In the genomic region with DNA sequence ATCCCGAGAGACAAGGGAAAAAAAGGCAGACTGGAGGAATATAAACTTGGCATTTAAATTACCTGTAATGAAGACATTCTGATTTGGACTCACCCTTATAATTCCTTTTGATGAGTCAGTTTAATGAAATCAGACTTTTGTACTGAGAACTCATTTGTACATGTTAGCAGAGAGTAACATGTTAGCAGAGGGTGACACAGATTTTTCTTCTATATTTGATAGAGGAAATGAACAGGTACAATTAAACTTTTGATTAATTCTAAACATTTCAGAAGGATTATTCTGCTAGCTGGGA, we compare ENCODE assay signal across 11 cellular contexts.
DNase-seq lines count a peak whose midpoint lies in the region; ATAC-seq and TF ChIP-seq lines count a peak whose summit lies in the region.
"Had no signal": no experiment of that assay in that cellular context is flagged by ENCODE, and none has a peak within 500 bp of the region (broad histone marks: within the 10 kb centered on the region; RNA-seq: fewer than 3 reads in every experiment).

No MANE protein-coding gene starts in this region.

- no peaks in the 10 kb centered on the region for H3K9me3 Mint-ChIP-seq in activated CD4-positive, alpha-beta T cell treated with anti-CD3 and anti-CD28 coated beads, Interleukin-2, amount 10 ng/mL, durations not matched to agents 24 days and 14 days
- H3K9me3 Mint-ChIP-seq in stimulated activated naive CD8-positive, alpha-beta T cell treated with anti-CD3 and anti-CD28 coated beads, Interleukin-15, amount 100 ng/mL, for 72 hours, result no peaks in the 10 kb centered on the region
- H3K9me3 Mint-ChIP-seq: brain had no signal

- no peaks in the 10 kb centered on the region for H3K9me3 ChIP-seq in thyroid gland
- H3K9me3 ChIP-seq: upper lobe of left lung had no signal

- H3K36me3 ChIP-seq in thyroid gland, result no peaks in the 10 kb centered on the region
- H3K36me3 ChIP-seq: upper lobe of left lung had no signal

- no peak for ATAC-seq in stimulated activated naive CD8-positive, alpha-beta T cell treated with anti-CD3 and anti-CD28 coated beads, Interleukin-15, amount 100 ng/mL, for 72 hours

- WGBS in thyroid gland, 2 donors, result 76 to 82% methylated on average over 1 of the region's 1 CpG

- peak overlapping the region; percentile 81 for H3K27ac Mint-ChIP-seq in activated CD4-positive, alpha-beta T cell treated with anti-CD3 and anti-CD28 coated beads, Interleukin-2, amount 10 ng/mL, durations not matched to agents 24 days and 14 days
- H3K27ac Mint-ChIP-seq in stimulated activated naive CD8-positive, alpha-beta T cell treated with anti-CD3 and anti-CD28 coated beads, Interleukin-15, amount 100 ng/mL, for 72 hours, result no peak overlapping the region
- H3K27ac Mint-ChIP-seq: endodermal cell had no signal

- H3K4me1 Mint-ChIP-seq in activated CD4-positive, alpha-beta T cell treated with anti-CD3 and anti-CD28 coated beads, Interleukin-2, amount 10 ng/mL, durations not matched to agents 24 days and 14 days, result peaks cover 19% of the 10 kb centered on the region
- peaks cover 19% of the 10 kb centered on the region for H3K4me1 Mint-ChIP-seq in stimulated activated naive CD8-positive, alpha-beta T cell treated with anti-CD3 and anti-CD28 coated beads, Interleukin-15, amount 100 ng/mL, for 72 hours

- H3K4me3 ChIP-seq in thyroid gland (replicated peaks in 1 of 3), result no peak overlapping the region
- H3K4me3 ChIP-seq: upper lobe of left lung had no signal

- no peak for TF ChIP-seq POLR2A in thyroid gland (IDR thresholded peaks at IDR 0.05)

- no peaks in the 10 kb centered on the region for H3K27me3 ChIP-seq in thyroid gland
- H3K27me3 ChIP-seq: upper lobe of left lung had no signal

- H3K4me3 Mint-ChIP-seq in activated CD4-positive, alpha-beta T cell treated with anti-CD3 and anti-CD28 coated beads, Interleukin-2, amount 10 ng/mL, durations not matched to agents 24 days and 14 days, result no peak overlapping the region
- H3K4me3 Mint-ChIP-seq in stimulated activated naive CD8-positive, alpha-beta T cell treated with anti-CD3 and anti-CD28 coated beads, Interleukin-15, amount 100 ng/mL, for 72 hours, result no peak overlapping the region
- H3K4me3 Mint-ChIP-seq: brain, endodermal cell had no signal

- intact Hi-C loops in activated CD4-positive, alpha-beta T cell treated with anti-CD3 and anti-CD28 coated beads, Interleukin-2, amount 10 ng/mL, durations not matched to agents 24 days and 14 days (cut with micrococcal nuclease), result loop anchor here (10.0 kb wide), 1 partner anchor 444 kb away; a partner anchor contains a TSS
- intact Hi-C loops in thyroid gland (cut with DNase I), result no loop called here
- intact Hi-C loops in posterior vena cava (cut with DNase I), result loop anchor here (5.0 to 10.0 kb wide), 2 partner anchors 66 to 344 kb away; no protein-coding TSS in a partner anchor

- no peaks in the 10 kb centered on the region for H3K27me3 Mint-ChIP-seq in activated CD4-positive, alpha-beta T cell treated with anti-CD3 and anti-CD28 coated beads, Interleukin-2, amount 10 ng/mL, durations not matched to agents 24 days and 14 days
- no peaks in the 10 kb centered on the region for H3K27me3 Mint-ChIP-seq in stimulated activated naive CD8-positive, alpha-beta T cell treated with anti-CD3 and anti-CD28 coated beads, Interleukin-15, amount 100 ng/mL, for 72 hours
- H3K27me3 Mint-ChIP-seq: brain had no signal

- peaks cover 26 to 41% of the 10 kb centered on the region in 2 donors for H3K4me1 ChIP-seq in thyroid gland

- H3K27ac ChIP-seq in thyroid gland, result peak overlapping the region; percentile 78 to 90 (median 80)

- peaks cover 2% of the 10 kb centered on the region for H3K36me3 Mint-ChIP-seq in activated CD4-positive, alpha-beta T cell treated with anti-CD3 and anti-CD28 coated beads, Interleukin-2, amount 10 ng/mL, durations not matched to agents 24 days and 14 days (ENCODE audit: low read depth)

- DNase-seq in activated CD4-positive, alpha-beta T cell treated with anti-CD3 and anti-CD28 coated beads, Interleukin-2, amount 10 ng/mL, durations not matched to agents 24 days and 14 days, result no peak
- DNase-seq in activated CD4-positive, alpha-beta T cell treated with anti-CD3 and anti-CD28 coated beads, Interleukin-2, amount 50 U/mL, for 48 hours, result no peak
- DNase-seq in amniotic epithelial cell (ENCODE audit: low read depth), result peak; percentile 37
- DNase-seq in kidney tubule cell (ENCODE audit: low spot score), result peak; percentile 31
- no peak for DNase-seq in thyroid gland
- no peak for DNase-seq in stimulated activated naive CD8-positive, alpha-beta T cell treated with anti-CD3 and anti-CD28 coated beads, Interleukin-15, amount 100 ng/mL, for 72 hours
- DNase-seq in NCI-H146 treated with DMSO at 0.1 percent for 48 hours (lab: John Stamatoyannopoulos, UW; ENCODE audit: unreplicated experiment), result no peak
- no peak for DNase-seq in posterior vena cava (ENCODE audit: low spot score)

- no peak for TF ChIP-seq CTCF in thyroid gland (IDR thresholded peaks at IDR 0.05)

Comparison
In these comparisons a context has a peak if more than half of its experiments do, and no peak if none do; other contexts are left out.
1. DNase-seq: peak in amniotic epithelial cell (single experiment) and kidney tubule cell (single experiment); none in activated CD4-positive, alpha-beta T cell treated with anti-CD3 and anti-CD28 coated beads, Interleukin-2, amount 10 ng/mL, durations not matched to agents 24 days and 14 days (single experiment), activated CD4-positive, alpha-beta T cell treated with anti-CD3 and anti-CD28 coated beads, Interleukin-2, amount 50 U/mL, for 48 hours (0 of 2), thyroid gland (0 of 2), stimulated activated naive CD8-positive, alpha-beta T cell treated with anti-CD3 and anti-CD28 coated beads, Interleukin-15, amount 100 ng/mL, for 72 hours (0 of 2), NCI-H146 treated with DMSO at 0.1 percent for 48 hours (single experiment) and posterior vena cava (single experiment).